Comparison of ENCODE assay signal across 17 cellular contexts in the genomic region with DNA sequence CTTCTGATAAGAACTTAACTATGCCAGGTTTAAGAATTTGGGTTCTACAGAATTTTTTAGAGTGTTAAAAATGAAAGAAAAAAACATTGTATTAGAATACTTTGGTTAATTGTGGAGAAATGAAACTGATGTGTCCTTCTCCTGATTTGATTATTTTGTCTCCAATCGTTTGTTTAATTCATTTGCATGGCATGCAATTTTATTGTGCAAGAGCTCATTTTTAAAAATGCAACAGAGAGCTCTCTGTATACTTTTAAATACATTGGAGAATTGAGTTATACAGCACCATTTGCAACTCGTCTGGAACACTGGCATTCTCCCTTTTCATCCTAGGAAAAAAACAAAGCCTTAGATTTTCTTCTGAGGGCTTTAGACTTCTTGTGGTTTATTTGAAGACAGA. TPM values are rescaled to one million over a fixed set of nuclear protein-coding genes. Genes with fewer than 3 reads are reported as not detected.
"Had no signal": no experiment of that assay in that cellular context is flagged by ENCODE, and none has a peak within 500 bp of the region (broad histone marks: within the 10 kb centered on the region; RNA-seq: fewer than 3 reads in every experiment).

No MANE protein-coding gene starts in this region.

- H3K4me3 ChIP-seq: lung, prostate gland had no signal

- H3K9me3 ChIP-seq: gastroesophageal sphincter, prostate gland had no signal

- H3K9me3 Mint-ChIP-seq: activated CD4-positive, alpha-beta memory T cell treated with anti-CD3 and anti-CD28 coated beads for 36 hours; activated naive CD8-positive, alpha-beta T cell treated with anti-CD3 and anti-CD28 coated beads for 36 hours had no signal

- H3K4me3 Mint-ChIP-seq: activated CD4-positive, alpha-beta memory T cell treated with anti-CD3 and anti-CD28 coated beads for 36 hours; activated T-cell treated with anti-CD3 and anti-CD28 coated beads, Interleukin-2, amount 50 U/mL, for 4 hours had no signal

- ATAC-seq: activated T-cell treated with anti-CD3 and anti-CD28 coated beads, Interleukin-2, amount 50 U/mL, for 4 hours; stimulated activated naive B cell treated with anti-CD40 and anti-IgM and Interleukin-4, amounts not matched to agents 10 μg/mL and 1 μg/mL and 100 μg/mL, for 72 hours had no signal

- H3K27ac ChIP-seq: gastroesophageal sphincter, prostate gland had no signal

- FAIRE-seq: bronchial epithelial cell had no signal

- H3K36me3 Mint-ChIP-seq: activated CD4-positive, alpha-beta memory T cell treated with anti-CD3 and anti-CD28 coated beads for 36 hours; activated naive CD8-positive, alpha-beta T cell treated with anti-CD3 and anti-CD28 coated beads for 36 hours; stimulated activated naive B cell treated with anti-CD40 and anti-IgM and Interleukin-4, amounts not matched to agents 10 μg/mL and 1 μg/mL and 100 μg/mL, for 72 hours had no signal

- DNase-seq: activated CD4-positive, alpha-beta memory T cell treated with anti-CD3 and anti-CD28 coated beads for 36 hours; activated gamma-delta T cell treated with Interleukin-2 at 50 U/mL for 16 hours; activated T-cell treated with anti-CD3 and anti-CD28 coated beads, Interleukin-2, amount 50 U/mL, for 4 hours; stimulated activated CD4-positive, alpha-beta T cell treated with anti-CD3 and anti-CD28 coated beads, Interleukin-2, amount 100 ng/mL, for 24 hours; stimulated activated naive B cell treated with anti-CD40 and anti-IgM and Interleukin-4, amounts not matched to agents 10 μg/mL and 1 μg/mL and 100 μg/mL, for 72 hours; SW 1271; T-helper 9 cell; trophoblast cell had no signal

- H3K27ac Mint-ChIP-seq: activated CD4-positive, alpha-beta memory T cell treated with anti-CD3 and anti-CD28 coated beads for 36 hours; activated naive CD8-positive, alpha-beta T cell treated with anti-CD3 and anti-CD28 coated beads for 36 hours; stimulated activated naive B cell treated with anti-CD40 and anti-IgM and Interleukin-4, amounts not matched to agents 10 μg/mL and 1 μg/mL and 100 μg/mL, for 72 hours had no signal

- H3K4me1 ChIP-seq: prostate gland had no signal

- H3K36me3 ChIP-seq: gastroesophageal sphincter, prostate gland had no signal

RNA-seq across cellular contexts. Expression of gene EXOC1L, which starts 0.7 kb away (rescaled TPM):
- total RNA-seq: activated CD4-positive, alpha-beta memory T cell treated with anti-CD3 and anti-CD28 coated beads for 36 hours; activated naive CD8-positive, alpha-beta T cell treated with anti-CD3 and anti-CD28 coated beads for 36 hours; activated T-cell treated with anti-CD3 and anti-CD28 coated beads, Interleukin-2, amount 50 U/mL, for 4 hours; bronchial epithelial cell; fibroblast of lung; gastroesophageal sphincter; kidney epithelial cell; lung; mononuclear cell; naive thymus-derived CD8-positive, alpha-beta T cell; prostate gland had no signal
- polyA plus RNA-seq: fibroblast of lung; lung; naive thymus-derived CD8-positive, alpha-beta T cell had no signal
